ENCODE assay signal across 9 cellular contexts in the genomic region with DNA sequence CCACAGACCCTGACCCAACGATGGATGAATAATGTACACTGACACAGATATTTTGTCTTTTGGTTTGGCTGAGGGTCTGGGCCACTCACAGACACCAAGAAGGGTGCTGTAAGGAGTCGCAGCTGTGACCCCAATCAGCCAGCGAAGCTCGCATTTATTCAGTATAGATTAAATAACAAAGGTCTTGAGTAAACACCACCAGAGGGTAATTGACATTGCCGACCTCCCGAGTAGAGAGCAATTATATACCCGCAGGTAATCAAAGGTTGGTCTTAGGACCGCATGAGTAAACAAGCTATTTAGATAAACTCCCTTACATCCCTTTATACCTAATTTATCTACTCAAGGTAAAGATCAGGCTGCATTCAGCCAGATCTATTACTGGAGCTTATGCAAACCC.
"Had no signal": no experiment of that assay in that cellular context is flagged by ENCODE, and none has a peak within 500 bp of the region (broad histone marks: within the 10 kb centered on the region; RNA-seq: fewer than 3 reads in every experiment).

No MANE protein-coding gene starts in this region.

- H3K36me3 ChIP-seq: HAP-1 had no signal

- H3K4me3 ChIP-seq: GM23248, HAP-1, K562 had no signal

- DNase-seq: GM23248, H7, HFFc6, IMR-90, KG1 had no signal

- H3K9ac ChIP-seq: GM23248 had no signal

- H3K4me3 Mint-ChIP-seq: HFFc6 had no signal

- H3K4me1 ChIP-seq: HAP-1 had no signal

- H3K27ac ChIP-seq: GM23248 had no signal

- H3K9me3 ChIP-seq: HAP-1 had no signal

- H2AFZ ChIP-seq: GM23248 had no signal

- FAIRE-seq: HTR-8/SVneo, K562 had no signal

- ATAC-seq: HCT116, K562 had no signal

- H3K27ac Mint-ChIP-seq: HFFc6 had no signal
